In genomic region chr2:85600951-85601770, GRCh38 we compare ENCODE assay signal across 9 cellular contexts. TPM values are rescaled to one million over a fixed set of nuclear protein-coding genes. Genes with fewer than 3 reads are reported as not detected.
A peak's percentile ranks its signal among the peaks of the same experiment; 100 is the strongest.
DNase-seq lines count a peak whose midpoint lies in the region; ATAC-seq and TF ChIP-seq lines count a peak whose summit lies in the region.
"Had no signal": no experiment of that assay in that cellular context is flagged by ENCODE, and none has a peak within 500 bp of the region (broad histone marks: within the 10 kb centered on the region; RNA-seq: fewer than 3 reads in every experiment).

No MANE protein-coding gene starts in this region.

- H3K36me3 Mint-ChIP-seq in CD4-positive, CD25-positive, alpha-beta regulatory T cell, result peaks cover 3% of the 10 kb centered on the region

- no peak overlapping the region for H3K4me3 ChIP-seq in CD4-positive, CD25-positive, alpha-beta regulatory T cell (ENCODE audit: low read depth, low read length)
- peak overlapping the region; percentile 58 for H3K4me3 ChIP-seq in RWPE2 (ENCODE audit: severe bottlenecking)
- H3K4me3 ChIP-seq in epithelial cell of proximal tubule (ENCODE audit: low read depth, low read length), result peak overlapping the region; percentile 83
- peak overlapping the region; percentile 88 for H3K4me3 ChIP-seq in osteoblast (ENCODE audit: insufficient read depth, low read length)

- peaks cover 5 to 62% (median 29%) of the 10 kb centered on the region in 4 donors for H3K4me1 Mint-ChIP-seq in CD4-positive, CD25-positive, alpha-beta regulatory T cell

- H3K27ac Mint-ChIP-seq in CD4-positive, CD25-positive, alpha-beta regulatory T cell, result peak overlapping the region in 2 of 3 donors; percentile 82 to 85

- ATAC-seq in CD4-positive, CD25-positive, alpha-beta regulatory T cell (ENCODE audit: low read depth in 2 of 2), result no peak
- ATAC-seq in RWPE2 (ENCODE audit: low read depth), result no peak
- no peak for ATAC-seq in GM18861 (IDR thresholded peaks at IDR 0.05; ENCODE audit: unreplicated experiment)

- H3K79me2 ChIP-seq in osteoblast (ENCODE audit: insufficient read depth, low read length), result peaks cover 47% of the 10 kb centered on the region

- peaks cover 42% of the 10 kb centered on the region for H3K4me1 ChIP-seq in CD4-positive, CD25-positive, alpha-beta regulatory T cell (ENCODE audit: control insufficient read depth, insufficient read depth, low read length, poor library complexity, severe bottlenecking)
- peaks cover 20% of the 10 kb centered on the region for H3K4me1 ChIP-seq in RWPE2 (ENCODE audit: insufficient read depth, poor library complexity, severe bottlenecking)
- H3K4me1 ChIP-seq in osteoblast (ENCODE audit: insufficient read depth, low read length), result peaks cover 42% of the 10 kb centered on the region

- peaks cover 13% of the 10 kb centered on the region for H4K20me1 ChIP-seq in osteoblast (ENCODE audit: insufficient read depth, low read length)

- peaks cover 18% of the 10 kb centered on the region for H3K36me3 ChIP-seq in CD4-positive, CD25-positive, alpha-beta regulatory T cell (ENCODE audit: control insufficient read depth, insufficient read depth, low read length)
- peaks cover 24% of the 10 kb centered on the region for H3K36me3 ChIP-seq in RWPE2 (ENCODE audit: low read depth)
- peaks cover 24% of the 10 kb centered on the region for H3K36me3 ChIP-seq in osteoblast (ENCODE audit: insufficient read depth, low read length)

- H3K27me3 Mint-ChIP-seq in CD4-positive, CD25-positive, alpha-beta regulatory T cell, result no peaks in the 10 kb centered on the region

- no peak overlapping the region for H2AFZ ChIP-seq in osteoblast (ENCODE audit: low read length)

- H3K27me3 ChIP-seq in CD4-positive, CD25-positive, alpha-beta regulatory T cell (ENCODE audit: control insufficient read depth, insufficient read depth, low read length), result no peaks in the 10 kb centered on the region
- no peaks in the 10 kb centered on the region for H3K27me3 ChIP-seq in RWPE2 (ENCODE audit: insufficient read depth, poor library complexity, severe bottlenecking)
- H3K27me3 ChIP-seq in osteoblast (ENCODE audit: insufficient read depth, low read length), result no peaks in the 10 kb centered on the region

- peak overlapping the region; percentile 98 for H3K4me2 ChIP-seq in osteoblast (ENCODE audit: insufficient read depth, low read length)

- no peaks in the 10 kb centered on the region for H3K9me3 ChIP-seq in CD4-positive, CD25-positive, alpha-beta regulatory T cell (ENCODE audit: control insufficient read depth in 2 of 2, low read length in 2 of 2)
- no peaks in the 10 kb centered on the region for H3K9me3 ChIP-seq in RWPE2 (ENCODE audit: severe bottlenecking)
- no peaks in the 10 kb centered on the region for H3K9me3 ChIP-seq in osteoblast (ENCODE audit: low read depth, low read length)

- no peak for DNase-seq in CD4-positive, CD25-positive, alpha-beta regulatory T cell
- DNase-seq in RWPE2 (ENCODE audit: low spot score) (no peak), epithelial cell of proximal tubule (ENCODE audit: low read depth) (no peak), osteoblast (ENCODE audit: insufficient read length, low spot score, missing footprints) (peak; percentile 50), Kasumi-1 (lab: John Stamatoyannopoulos, UW) (no peak), HCEC 1CT (no peak), NOMO-1 (lab: John Stamatoyannopoulos, UW; ENCODE audit: unreplicated experiment in 2 of 2) (no peak)

- TF ChIP-seq CTCF in RWPE2 (IDR thresholded peaks at IDR 0.05; ENCODE audit: poor library complexity, severe bottlenecking) (no peak), epithelial cell of proximal tubule (conservative IDR thresholded peaks at IDR 0.05; ENCODE audit: low read depth, low read length) (no peak), osteoblast (IDR thresholded peaks at IDR 0.05; ENCODE audit: extremely low read depth, low read depth, low read length) (no peak)

- peak overlapping the region; percentile 86 to 96 (median 93) for H3K4me3 Mint-ChIP-seq in CD4-positive, CD25-positive, alpha-beta regulatory T cell

- peak overlapping the region; percentile 1 for H3K27ac ChIP-seq in CD4-positive, CD25-positive, alpha-beta regulatory T cell (ENCODE audit: insufficient read depth, low read length, poor library complexity, severe bottlenecking)
- H3K27ac ChIP-seq in RWPE2 (ENCODE audit: poor library complexity, severe bottlenecking), result no peak overlapping the region
- no peak overlapping the region for H3K27ac ChIP-seq in osteoblast (ENCODE audit: low read depth, low read length)
- H3K27ac ChIP-seq: HL-60 had no signal

- no peaks in the 10 kb centered on the region for H3K9me3 Mint-ChIP-seq in CD4-positive, CD25-positive, alpha-beta regulatory T cell

RNA-seq across cellular contexts. Expression of gene TMEM150A, which starts 1.3 kb away (rescaled TPM):
- total RNA-seq in CD4-positive, CD25-positive, alpha-beta regulatory T cell, result 4.9 TPM
- polyA plus RNA-seq in CD4-positive, CD25-positive, alpha-beta regulatory T cell, result 10 to 100 TPM in 1 of 4 donors, 1 to 10 TPM in 3; 8.0 to 11.3 (median 9.1) TPM
- total RNA-seq in epithelial cell of proximal tubule, result 4.8 and 7.4 TPM in 2 replicates
- total RNA-seq in osteoblast, result 17.7 and 20.6 TPM in 2 replicates

RNA-seq across cellular contexts. Expression of gene RNF181, which starts 5.6 kb away (rescaled TPM):
- total RNA-seq in CD4-positive, CD25-positive, alpha-beta regulatory T cell, result 47.0 TPM
- polyA plus RNA-seq in CD4-positive, CD25-positive, alpha-beta regulatory T cell, result 100 to 1,000 TPM; 233 to 297 (median 251) TPM
- total RNA-seq in epithelial cell of proximal tubule (187 and 280 TPM in 2 replicates), osteoblast (124 and 146 TPM in 2 replicates)

RNA-seq across cellular contexts. Expression of gene C2orf68, which starts 10.7 kb away (rescaled TPM):
- total RNA-seq in CD4-positive, CD25-positive, alpha-beta regulatory T cell, result 43.9 TPM
- polyA plus RNA-seq in CD4-positive, CD25-positive, alpha-beta regulatory T cell, result 10 to 100 TPM; 17.4 to 20.6 (median 18.7) TPM
- total RNA-seq in epithelial cell of proximal tubule (9.9 and 16.5 TPM in 2 replicates), osteoblast (23.9 and 30.9 TPM in 2 replicates)

RNA-seq across cellular contexts. Expression of gene USP39, which starts 14.8 kb away (rescaled TPM):
- 62.6 TPM for total RNA-seq in CD4-positive, CD25-positive, alpha-beta regulatory T cell
- polyA plus RNA-seq in CD4-positive, CD25-positive, alpha-beta regulatory T cell, result 10 to 100 TPM; 67.1 to 86.0 (median 74.0) TPM
- total RNA-seq in epithelial cell of proximal tubule (89.3 and 97.4 TPM in 2 replicates), osteoblast (34.8 and 36.9 TPM in 2 replicates)

RNA-seq across cellular contexts. Expression of gene VAMP5, which starts 16.9 kb away (rescaled TPM):
- 54.8 TPM for total RNA-seq in CD4-positive, CD25-positive, alpha-beta regulatory T cell
- polyA plus RNA-seq in CD4-positive, CD25-positive, alpha-beta regulatory T cell, result 100 to 1,000 TPM; 155 to 215 (median 185) TPM
- 25.0 and 28.9 TPM in 2 replicates for total RNA-seq in epithelial cell of proximal tubule
- total RNA-seq in osteoblast, result 21.8 and 27.1 TPM in 2 replicates
